19 cellular contexts compared by ENCODE assay signal in genomic region chr13:107808388-107808787, GRCh38.
"Had no signal": no experiment of that assay in that cellular context is flagged by ENCODE, and none has a peak within 500 bp of the region (broad histone marks: within the 10 kb centered on the region; RNA-seq: fewer than 3 reads in every experiment).

No MANE protein-coding gene starts in this region.

- ATAC-seq: activated CD8-positive, alpha-beta T cell treated with anti-CD3 and anti-CD28 coated beads, Interleukin-2, amount 10 ng/mL, durations not matched to agents 7 days and 5 days; activated naive CD8-positive, alpha-beta T cell treated with anti-CD3 and anti-CD28 coated beads, Interleukin-2, amount 50 U/mL, for 24 hours; SK-N-SH treated with all-trans-retinoic acid at 6 μM for 48 hours; WTC11 had no signal

- H3K27me3 ChIP-seq: SJSA1 had no signal

- H3K36me3 ChIP-seq: SJSA1 had no signal

- H3K4me2 ChIP-seq: KMS-11 had no signal

- H3K4me1 ChIP-seq: SJSA1 had no signal

- H3K9me3 ChIP-seq: SJSA1 had no signal

- DNase-seq: activated CD4-positive, alpha-beta T cell treated with anti-CD3 and anti-CD28 coated beads for 48 hours; activated CD4-positive, alpha-beta T cell treated with anti-CD3 and anti-CD28 coated beads, Interleukin-2, amount 50 U/mL, for 4 hours; activated CD4-positive, CD25-positive, alpha-beta regulatory T cell treated with anti-CD3 and anti-CD28 coated beads, Interleukin-2, amount 50 U/mL, for 72 hours; activated CD8-positive, alpha-beta T cell treated with anti-CD3 and anti-CD28 coated beads, Interleukin-2, amount 10 ng/mL, durations not matched to agents 7 days and 5 days; activated effector memory CD4-positive, alpha-beta T cell treated with Interleukin-2 at 50 U/mL for 16 hours; activated naive CD4-positive, alpha-beta T cell; activated naive CD8-positive, alpha-beta T cell treated with anti-CD3 and anti-CD28 coated beads, Interleukin-2, amount 50 U/mL, for 24 hours; activated T-cell treated with anti-CD3 and anti-CD28 coated beads, Interleukin-2, amount 50 U/mL, for 24 hours; NCI-H2029; NCI-H2107; NCI-H2171 treated with DMSO at 0.1 percent for 48 hours; NCI-H510A; NCI-H526 treated with DMSO at 0.1 percent for 48 hours; NK-92 treated with Interleukin-12 subunit alpha and Interleukin-12 subunit beta, amount 100 ng/mL, for 24 hours; SW 1271 had no signal

- H3K4me3 ChIP-seq: SJSA1 had no signal

- H3K9ac ChIP-seq: KMS-11 had no signal

- H3K27ac ChIP-seq: KMS-11, SJSA1 had no signal
